ENCODE assay signal across 1 cellular context in the genomic region with DNA sequence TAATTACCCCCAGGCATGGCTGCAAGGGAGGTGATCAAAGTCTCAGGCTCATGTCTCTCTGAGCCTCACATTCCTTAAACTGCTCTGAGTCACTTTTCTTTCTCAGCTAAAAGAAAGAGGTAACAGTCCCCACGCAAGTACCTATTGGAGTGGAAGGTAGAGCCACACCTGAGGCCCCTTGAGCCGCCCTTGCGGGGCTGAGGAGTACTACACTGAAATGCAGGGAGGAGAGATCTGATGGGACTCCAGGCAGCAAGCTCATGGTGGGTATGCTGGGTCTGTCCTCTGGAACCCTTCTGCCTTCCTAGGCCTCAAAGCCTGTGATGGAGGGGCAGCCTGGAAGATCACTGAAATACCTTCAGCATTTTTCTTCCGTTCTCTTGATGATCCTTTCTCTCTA.
TF ChIP-seq lines count a peak whose summit lies in the region.

No MANE protein-coding gene starts in this region.

TF ChIP-seq in HCT116, 20 proteins besides CTCF, POLR2A, EP300 and RAD21:
- TF ChIP-seq ZBTB33 (IDR thresholded peaks at IDR 0.05; ENCODE audit: extremely low read depth, insufficient replicate concordance, low read length) (no peak), JUND (IDR thresholded peaks at IDR 0.05) (no peak), ZNF274 (IDR thresholded peaks at IDR 0.05; ENCODE audit: low read depth, low read length) (no peak), FOSL1 (IDR thresholded peaks at IDR 0.05; ENCODE audit: low read depth) (no peak), EZH2 (IDR thresholded peaks at IDR 0.05) (no peak), YY1 (IDR thresholded peaks at IDR 0.05; ENCODE audit: extremely low read depth, insufficient replicate concordance, low read depth, low read length) (no peak), EGR1 (IDR thresholded peaks at IDR 0.05; ENCODE audit: low read depth) (no peak), ZFX (IDR thresholded peaks at IDR 0.05) (no peak), TCF7L2 (IDR thresholded peaks at IDR 0.05; ENCODE audit: borderline replicate concordance, extremely low read depth, insufficient read depth, insufficient read length) (no peak), SIN3A (IDR thresholded peaks at IDR 0.05; ENCODE audit: low read depth) (no peak), CEBPB (IDR thresholded peaks at IDR 0.05; ENCODE audit: low read depth) (no peak), ELF1 (IDR thresholded peaks at IDR 0.05; ENCODE audit: borderline replicate concordance, low read depth) (no peak), EZH2phosphoT487 (IDR thresholded peaks at IDR 0.05; ENCODE audit: borderline replicate concordance) (no peak), CBX3 (IDR thresholded peaks at IDR 0.05; ENCODE audit: low read depth) (no peak), SRF (IDR thresholded peaks at IDR 0.05; ENCODE audit: low read depth) (no peak), SP1 (IDR thresholded peaks at IDR 0.05; ENCODE audit: low read depth) (no peak), POLR2AphosphoS5 (IDR thresholded peaks at IDR 0.05; ENCODE audit: low read depth, low read length) (no peak)
- TF ChIP-seq, protein P1, sequence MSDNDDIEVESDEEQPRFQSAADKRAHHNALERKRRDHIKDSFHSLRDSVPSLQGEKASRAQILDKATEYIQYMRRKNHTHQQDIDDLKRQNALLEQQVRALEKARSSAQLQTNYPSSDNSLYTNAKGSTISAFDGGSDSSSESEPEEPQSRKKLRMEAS (IDR thresholded peaks at IDR 0.05): no peak
- TF ChIP-seq, protein P2, sequence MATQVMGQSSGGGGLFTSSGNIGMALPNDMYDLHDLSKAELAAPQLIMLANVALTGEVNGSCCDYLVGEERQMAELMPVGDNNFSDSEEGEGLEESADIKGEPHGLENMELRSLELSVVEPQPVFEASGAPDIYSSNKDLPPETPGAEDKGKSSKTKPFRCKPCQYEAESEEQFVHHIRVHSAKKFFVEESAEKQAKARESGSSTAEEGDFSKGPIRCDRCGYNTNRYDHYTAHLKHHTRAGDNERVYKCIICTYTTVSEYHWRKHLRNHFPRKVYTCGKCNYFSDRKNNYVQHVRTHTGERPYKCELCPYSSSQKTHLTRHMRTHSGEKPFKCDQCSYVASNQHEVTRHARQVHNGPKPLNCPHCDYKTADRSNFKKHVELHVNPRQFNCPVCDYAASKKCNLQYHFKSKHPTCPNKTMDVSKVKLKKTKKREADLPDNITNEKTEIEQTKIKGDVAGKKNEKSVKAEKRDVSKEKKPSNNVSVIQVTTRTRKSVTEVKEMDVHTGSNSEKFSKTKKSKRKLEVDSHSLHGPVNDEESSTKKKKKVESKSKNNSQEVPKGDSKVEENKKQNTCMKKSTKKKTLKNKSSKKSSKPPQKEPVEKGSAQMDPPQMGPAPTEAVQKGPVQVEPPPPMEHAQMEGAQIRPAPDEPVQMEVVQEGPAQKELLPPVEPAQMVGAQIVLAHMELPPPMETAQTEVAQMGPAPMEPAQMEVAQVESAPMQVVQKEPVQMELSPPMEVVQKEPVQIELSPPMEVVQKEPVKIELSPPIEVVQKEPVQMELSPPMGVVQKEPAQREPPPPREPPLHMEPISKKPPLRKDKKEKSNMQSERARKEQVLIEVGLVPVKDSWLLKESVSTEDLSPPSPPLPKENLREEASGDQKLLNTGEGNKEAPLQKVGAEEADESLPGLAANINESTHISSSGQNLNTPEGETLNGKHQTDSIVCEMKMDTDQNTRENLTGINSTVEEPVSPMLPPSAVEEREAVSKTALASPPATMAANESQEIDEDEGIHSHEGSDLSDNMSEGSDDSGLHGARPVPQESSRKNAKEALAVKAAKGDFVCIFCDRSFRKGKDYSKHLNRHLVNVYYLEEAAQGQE (IDR thresholded peaks at IDR 0.05; ENCODE audit: low read depth): no peak
